In the genomic region with DNA sequence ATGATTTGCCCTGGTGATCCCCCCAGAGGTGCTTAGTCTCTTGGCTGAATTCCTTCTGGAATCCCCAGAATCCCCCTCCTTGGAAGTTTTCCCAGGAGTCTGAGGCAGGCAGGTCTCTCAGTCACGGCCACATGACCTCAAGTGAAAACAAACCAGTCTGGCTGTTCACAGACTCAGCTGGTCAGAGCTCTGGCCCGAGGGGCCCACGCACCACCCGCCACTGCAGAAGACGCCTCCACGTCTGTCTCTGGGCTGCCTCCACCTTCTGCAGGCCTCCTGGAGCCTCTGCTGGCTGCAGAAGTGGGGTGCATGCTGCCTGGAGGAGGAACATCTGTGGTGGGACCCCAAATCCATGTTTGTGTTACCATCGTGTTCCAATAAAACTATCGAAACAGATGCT, we compare ENCODE assay signal across 11 cellular contexts. TPM values are rescaled to one million over a fixed set of nuclear protein-coding genes. Genes with fewer than 3 reads are reported as not detected.
"Had no signal": no experiment of that assay in that cellular context is flagged by ENCODE, and none has a peak within 500 bp of the region (broad histone marks: within the 10 kb centered on the region; RNA-seq: fewer than 3 reads in every experiment).

No MANE protein-coding gene starts in this region.

- H3K4me1 ChIP-seq: psoas muscle had no signal

- H3K9me3 ChIP-seq: psoas muscle had no signal

- H3K36me3 ChIP-seq: tibial artery had no signal

- ATAC-seq: T-cell had no signal

- H3K4me3 ChIP-seq: psoas muscle, tibial artery had no signal

- H3K27ac ChIP-seq: psoas muscle, VCaP had no signal

- DNase-seq: activated CD4-positive, alpha-beta T cell treated with anti-CD3 and anti-CD28 coated beads, Interleukin-2, amount 10 ng/mL, durations not matched to agents 24 days and 14 days; activated T-cell treated with anti-CD3 and anti-CD28 coated beads for 4 hours; central memory CD4-positive, alpha-beta T cell; left cardiac atrium; mammary epithelial cell; stimulated activated CD4-positive, alpha-beta T cell treated with anti-CD3 and anti-CD28 coated beads, Interleukin-4, amount 100 ng/mL, for 1 hour; stimulated activated naive CD8-positive, alpha-beta T cell treated with anti-CD3 and anti-CD28 coated beads, Interleukin-15, amount 100 ng/mL, for 72 hours had no signal

RNA-seq across cellular contexts. Expression of a gene that starts 52.5 kb away (rescaled TPM):
- total RNA-seq: mammary epithelial cell had no signal
